ENCODE assay signal across 11 cellular contexts in genomic region chr1:7478797-7479499, GRCh38.
DNase-seq lines count a peak whose midpoint lies in the region; ATAC-seq, FAIRE-seq and TF ChIP-seq lines count a peak whose summit lies in the region.
"Had no signal": no experiment of that assay in that cellular context is flagged by ENCODE, and none has a peak within 500 bp of the region (broad histone marks: within the 10 kb centered on the region; RNA-seq: fewer than 3 reads in every experiment).

No MANE protein-coding gene starts in this region.

- FAIRE-seq in RCC 7860 (lab: Jason Lieb, UNC) = no peak

- no peaks in the 10 kb centered on the region for H3K36me3 ChIP-seq in mucosa of descending colon (ENCODE audit: low read depth)

- no peaks in the 10 kb centered on the region for H3K27me3 Mint-ChIP-seq in activated T-helper 2 cell treated with anti-CD3 and anti-CD28 coated beads, Interferon-gamma antibody, Interleukin-2, Interleukin-4, amounts not matched to agents 10 μg/mL and 5 μg/mL and 100 μg/mL, durations not matched to agents 14 hours and 24 hours and 36 hours (ENCODE audit: low read depth)
- H3K27me3 Mint-ChIP-seq: activated naive CD4-positive, alpha-beta T cell treated with anti-CD3 and anti-CD28 coated beads, Interleukin-2, amount 50 U/mL, for 24 hours had no signal

- no peaks in the 10 kb centered on the region for H3K9me3 Mint-ChIP-seq in activated T-helper 2 cell treated with anti-CD3 and anti-CD28 coated beads, Interferon-gamma antibody, Interleukin-2, Interleukin-4, amounts not matched to agents 10 μg/mL and 5 μg/mL and 100 μg/mL, durations not matched to agents 14 hours and 24 hours and 36 hours
- H3K9me3 Mint-ChIP-seq: activated naive CD4-positive, alpha-beta T cell treated with anti-CD3 and anti-CD28 coated beads, Interleukin-2, amount 50 U/mL, for 24 hours had no signal

- no peak for TF ChIP-seq CTCF in mucosa of descending colon (IDR thresholded peaks at IDR 0.05)

- intact Hi-C loops in mucosa of descending colon (cut with DNase I, micrococcal nuclease) = no loop called here
- intact Hi-C loops in activated T-helper 2 cell treated with anti-CD3 and anti-CD28 coated beads, Interferon-gamma antibody, Interleukin-2, Interleukin-4, amounts not matched to agents 10 μg/mL and 5 μg/mL and 100 μg/mL, durations not matched to agents 14 hours and 24 hours and 36 hours (cut with micrococcal nuclease) = no loop called here

- no peaks in the 10 kb centered on the region for H3K36me3 Mint-ChIP-seq in activated T-helper 2 cell treated with anti-CD3 and anti-CD28 coated beads, Interferon-gamma antibody, Interleukin-2, Interleukin-4, amounts not matched to agents 10 μg/mL and 5 μg/mL and 100 μg/mL, durations not matched to agents 14 hours and 24 hours and 36 hours (ENCODE audit: low read depth)
- H3K36me3 Mint-ChIP-seq: activated naive CD4-positive, alpha-beta T cell treated with anti-CD3 and anti-CD28 coated beads, Interleukin-2, amount 50 U/mL, for 24 hours had no signal

- H3K4me3 ChIP-seq in mucosa of descending colon = no peak overlapping the region

- no peaks in the 10 kb centered on the region for H3K9me3 ChIP-seq in mucosa of descending colon

- H3K27ac Mint-ChIP-seq in activated T-helper 2 cell treated with anti-CD3 and anti-CD28 coated beads, Interferon-gamma antibody, Interleukin-2, Interleukin-4, amounts not matched to agents 10 μg/mL and 5 μg/mL and 100 μg/mL, durations not matched to agents 14 hours and 24 hours and 36 hours = no peak overlapping the region
- H3K27ac Mint-ChIP-seq: activated naive CD4-positive, alpha-beta T cell treated with anti-CD3 and anti-CD28 coated beads, Interleukin-2, amount 50 U/mL, for 24 hours had no signal

- no peaks in the 10 kb centered on the region for H3K4me1 Mint-ChIP-seq in activated T-helper 2 cell treated with anti-CD3 and anti-CD28 coated beads, Interferon-gamma antibody, Interleukin-2, Interleukin-4, amounts not matched to agents 10 μg/mL and 5 μg/mL and 100 μg/mL, durations not matched to agents 14 hours and 24 hours and 36 hours (ENCODE audit: low read depth)
- H3K4me1 Mint-ChIP-seq: activated naive CD4-positive, alpha-beta T cell treated with anti-CD3 and anti-CD28 coated beads, Interleukin-2, amount 50 U/mL, for 24 hours had no signal

- peak; percentile 75 for ATAC-seq in mucosa of descending colon

- no peak overlapping the region for H3K4me3 Mint-ChIP-seq in activated T-helper 2 cell treated with anti-CD3 and anti-CD28 coated beads, Interferon-gamma antibody, Interleukin-2, Interleukin-4, amounts not matched to agents 10 μg/mL and 5 μg/mL and 100 μg/mL, durations not matched to agents 14 hours and 24 hours and 36 hours (ENCODE audit: low read depth)
- H3K4me3 Mint-ChIP-seq: activated naive CD4-positive, alpha-beta T cell treated with anti-CD3 and anti-CD28 coated beads, Interleukin-2, amount 50 U/mL, for 24 hours had no signal

- DNase-seq in CD1c-positive myeloid dendritic cell (ENCODE audit: extremely low spot score) (peak; percentile 94), NCI-H1105 (lab: John Stamatoyannopoulos, UW) (peak; percentile 86), dermis blood vessel endothelial cell (peak; percentile 18), mucosa of descending colon (peak; percentile 66 to 81 (median 72)), RCC 7860 (ENCODE audit: low spot score) (no peak), cerebellar nuclear complex (lab: John Stamatoyannopoulos, UW) (no peak)
- no peak for DNase-seq in activated T-helper 2 cell treated with anti-CD3 and anti-CD28 coated beads, Interferon-gamma antibody, Interleukin-2, Interleukin-4, amounts not matched to agents 10 μg/mL and 5 μg/mL and 100 μg/mL, durations not matched to agents 14 hours and 24 hours and 36 hours (ENCODE audit: low spot score)
- no peak for DNase-seq in activated CD8-positive, alpha-beta memory T cell treated with anti-CD3 and anti-CD28 coated beads, Interleukin-2, amount 50 U/mL, for 48 hours
- DNase-seq: KG1 had no signal

- H3K4me1 ChIP-seq in mucosa of descending colon (ENCODE audit: low read depth) = no peaks in the 10 kb centered on the region
- H3K4me1 ChIP-seq: parathyroid adenoma had no signal

Comparison
In these comparisons a context has a peak if more than half of its experiments do, and no peak if none do; other contexts are left out.
1. DNase-seq: peak in CD1c-positive myeloid dendritic cell (single experiment), NCI-H1105 (single experiment), dermis blood vessel endothelial cell (single experiment) and mucosa of descending colon (3 of 3); none in RCC 7860 (single experiment), activated T-helper 2 cell treated with anti-CD3 and anti-CD28 coated beads, Interferon-gamma antibody, Interleukin-2, Interleukin-4, amounts not matched to agents 10 μg/mL and 5 μg/mL and 100 μg/mL, durations not matched to agents 14 hours and 24 hours and 36 hours (single experiment), cerebellar nuclear complex (0 of 2) and activated CD8-positive, alpha-beta memory T cell treated with anti-CD3 and anti-CD28 coated beads, Interleukin-2, amount 50 U/mL, for 48 hours (single experiment).